Comparison of ENCODE assay signal across 8 cellular contexts in the genomic region with DNA sequence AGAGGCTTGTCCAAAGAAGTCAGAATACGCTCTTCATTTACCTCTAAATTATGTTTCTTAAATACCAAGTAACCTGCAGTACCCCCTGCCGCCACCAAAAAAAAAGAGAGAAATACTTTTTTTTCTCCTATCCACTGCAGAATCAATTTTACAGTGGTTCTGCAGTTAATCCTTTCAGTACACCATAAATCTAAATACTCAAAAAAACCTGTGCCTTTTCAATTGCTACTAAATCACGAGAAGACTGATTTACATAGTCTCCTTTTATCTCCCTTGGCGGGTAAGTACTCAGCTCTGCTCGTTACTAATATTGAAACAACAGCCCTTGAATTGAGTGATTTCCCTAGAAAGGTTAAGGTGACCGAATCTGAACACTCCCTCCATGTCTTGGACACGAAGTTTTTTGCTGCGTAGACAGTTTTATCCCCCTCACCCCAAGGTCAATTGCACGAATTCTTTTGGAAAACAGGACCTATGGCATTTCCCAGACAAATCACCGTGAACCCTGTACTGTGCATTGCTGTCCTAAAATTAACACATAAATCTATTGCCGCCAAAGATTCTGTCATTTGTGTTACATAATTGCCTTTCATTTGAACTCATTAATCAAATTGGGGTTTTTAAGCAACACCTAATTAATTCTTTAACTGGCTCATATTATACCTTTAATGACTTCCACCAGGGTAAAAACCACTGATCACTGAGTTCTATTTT. TPM values are rescaled to one million over a fixed set of nuclear protein-coding genes. Genes with fewer than 3 reads are reported as not detected.
DNase-seq lines count a peak whose midpoint lies in the region; ATAC-seq, FAIRE-seq and TF ChIP-seq lines count a peak whose summit lies in the region.

No MANE protein-coding gene starts in this region.

- H2BK15ac ChIP-seq in H1 (ENCODE audit: low read length): no peak overlapping the region

- H3K4me2 ChIP-seq in H1 (ENCODE audit: insufficient read depth in 1 of 2, low read depth in 2 of 2, low read length in 2 of 2): peak overlapping the region; percentile 83 to 86

- no peak overlapping the region for H4K91ac ChIP-seq in H1 (replicated peaks; ENCODE audit: insufficient read length, low read length)

- POLR2A ChIA-PET in H1 (lab: Charles Lee; ENCODE audit: partially characterized antibody): interaction anchor here (1.2 to 4.6 kb wide), 3 partner anchors 10 to 26 kb away, joined by 4 to 46 read pairs (median 7); a partner anchor contains a TSS

- no peak overlapping the region; the same call in 1 of the 2 replicates for H3K18ac ChIP-seq in H1 (ENCODE audit: extremely low read depth, low read length)

- H3K27me3 ChIP-seq in cardiac muscle cell: no peaks in the 10 kb centered on the region
- no peaks in the 10 kb centered on the region for H3K27me3 ChIP-seq in RWPE2 (ENCODE audit: insufficient read depth, poor library complexity, severe bottlenecking)
- H3K27me3 ChIP-seq in H1 (replicated peaks in 1 of 4; ENCODE audit: control insufficient read depth in 3 of 4, extremely low read depth in 1 of 4, insufficient read depth in 3 of 4, low read length in 3 of 4): peaks cover 0 to 15% (median 13%) of the 10 kb centered on the region in 4 experiments; a peak in 5 of 7 replicates
- no peaks in the 10 kb centered on the region for H3K27me3 ChIP-seq in neutrophil

- no peak overlapping the region for H3K56ac ChIP-seq in H1 (replicated peaks; ENCODE audit: insufficient read length, low read depth, low read length)

- no peaks in the 10 kb centered on the region for H3K9me3 ChIP-seq in cardiac muscle cell (ENCODE audit: low read depth)
- no peaks in the 10 kb centered on the region for H3K9me3 ChIP-seq in RWPE2 (ENCODE audit: severe bottlenecking)
- H3K9me3 ChIP-seq in H1 (ENCODE audit: insufficient read depth in 2 of 2, low read depth in 1 of 2, low read length in 1 of 2): no peaks in the 10 kb centered on the region
- no peaks in the 10 kb centered on the region for H3K9me3 ChIP-seq in neutrophil

- H3K9ac ChIP-seq in H1 (replicated peaks in 1 of 4; ENCODE audit: extremely low read depth in 1 of 4, low read depth in 3 of 4, low read length in 3 of 4): no peak overlapping the region

- ATAC-seq in HG02884 (IDR thresholded peaks at IDR 0.05; ENCODE audit: unreplicated experiment): peak; percentile 34
- ATAC-seq in RWPE2 (ENCODE audit: low read depth): no peak
- no peak for ATAC-seq in left colon

- no peak overlapping the region for H2BK5ac ChIP-seq in H1 (ENCODE audit: low read depth, low read length)

- intact Hi-C loops in cardiac septum (cut with DNase I) (loop anchor here (5.0 kb wide), 1 partner anchor 220 kb away; no protein-coding TSS in a partner anchor), left colon (cut with DNase I, micrococcal nuclease) (no loop called here)

- no peak overlapping the region for H2BK120ac ChIP-seq in H1 (replicated peaks; ENCODE audit: low read depth, low read length)

- peaks cover 0 to 4% of the 10 kb centered on the region in 2 experiments for H4K20me1 ChIP-seq in H1 (replicated peaks in 1 of 2; ENCODE audit: control insufficient read depth in 1 of 2, insufficient read depth in 2 of 2, low read length in 2 of 2)

- DNase-seq in cardiac muscle cell (ENCODE audit: low read depth in 1 of 2, low spot score in 1 of 2): peak in 1 of 2 donors; percentile 13
- DNase-seq in cardiac septum (ENCODE audit: low spot score): no peak
- DNase-seq in RWPE2 (ENCODE audit: low spot score): no peak
- no peak for DNase-seq in H1 (ENCODE audit: low read depth in 1 of 2, low spot score in 2 of 2)
- no peak for DNase-seq in NCI-H345 treated with DMSO at 0.1 percent for 48 hours (lab: John Stamatoyannopoulos, UW; ENCODE audit: unreplicated experiment)
- no peak for DNase-seq in left colon

- peaks cover 0 to 6% of the 10 kb centered on the region in 2 experiments; a peak in 1 of 4 replicates for H3K79me2 ChIP-seq in H1 (ENCODE audit: control insufficient read depth in 1 of 2, insufficient read depth in 2 of 2, low read length in 2 of 2)

- CTCF ChIA-PET in H1 (lab: Charles Lee; ENCODE audit: partially characterized antibody): interaction anchor here (0.6 to 1.9 kb wide), 9 partner anchors 9 to 336 kb away, joined by 3 to 8 read pairs (median 3); no protein-coding TSS in a partner anchor

- H3K79me1 ChIP-seq in H1 (ENCODE audit: low read depth, low read length): no peaks in the 10 kb centered on the region

- FAIRE-seq in H1 (lab: Jason Lieb, UNC): no peak

- no peak overlapping the region for H2BK20ac ChIP-seq in H1 (ENCODE audit: low read length)

- no peak overlapping the region for H3K14ac ChIP-seq in H1 (ENCODE audit: insufficient read length)

- peaks cover 20% of the 10 kb centered on the region; the same call in 1 of the 2 replicates for H3K23me2 ChIP-seq in H1 (ENCODE audit: low read depth, low read length)

- H2AFZ ChIP-seq in H1 (ENCODE audit: low read length): no peak overlapping the region

- no peak overlapping the region for H2BK12ac ChIP-seq in H1 (ENCODE audit: low read depth, low read length)

- TF ChIP-seq CTCF in cardiac muscle cell (IDR thresholded peaks at IDR 0.05; ENCODE audit: low read depth, low read length): peak; percentile 45
- peak; percentile 18 for TF ChIP-seq CTCF in RWPE2 (IDR thresholded peaks at IDR 0.05; ENCODE audit: poor library complexity, severe bottlenecking)
- no peak for TF ChIP-seq CTCF in H1 (IDR thresholded peaks at IDR 0.05; ENCODE audit: control extremely low read depth in 1 of 3, insufficient read depth in 1 of 3, low read depth in 1 of 3, low read length in 3 of 3)
- peak; percentile 62 for TF ChIP-seq CTCF in neutrophil (IDR thresholded peaks at IDR 0.05)

- no peak overlapping the region for H3K4ac ChIP-seq in H1 (replicated peaks; ENCODE audit: insufficient read length, low read depth, low read length)

- H3K23ac ChIP-seq in H1 (ENCODE audit: insufficient read length): no peak overlapping the region

- H4K8ac ChIP-seq in H1 (ENCODE audit: extremely low read depth, insufficient read depth, low read length): no peak overlapping the region

- TF ChIP-seq RAD21 in H1 (IDR thresholded peaks at IDR 0.05 in 1 of 2, conservative IDR thresholded peaks at IDR 0.05 in 1 of 2; ENCODE audit: low read depth in 2 of 2, low read length in 2 of 2): no peak

- TF ChIP-seq POLR2A in H1 (IDR thresholded peaks at IDR 0.05; ENCODE audit: control extremely low read depth in 1 of 2, low read depth in 2 of 2, low read length in 2 of 2): no peak

- peaks cover 8% of the 10 kb centered on the region for H3K36me3 ChIP-seq in cardiac muscle cell
- peaks cover 24% of the 10 kb centered on the region for H3K36me3 ChIP-seq in RWPE2 (ENCODE audit: low read depth)
- peaks cover 0 to 15% (median 2%) of the 10 kb centered on the region in 4 experiments; a peak in 2 of 8 replicates for H3K36me3 ChIP-seq in H1 (ENCODE audit: control insufficient read depth in 2 of 4, insufficient read depth in 4 of 4, low read length in 3 of 4)
- peaks cover 21% of the 10 kb centered on the region for H3K36me3 ChIP-seq in neutrophil

- peak overlapping the region; percentile 84 for H3K27ac ChIP-seq in cardiac muscle cell
- peak overlapping the region; percentile 87 for H3K27ac ChIP-seq in RWPE2 (ENCODE audit: poor library complexity, severe bottlenecking)
- H3K27ac ChIP-seq in H1 (ENCODE audit: low read depth, low read length): no peak overlapping the region
- H3K27ac ChIP-seq in neutrophil: peak overlapping the region; percentile 93

- no peak overlapping the region for H2AK5ac ChIP-seq in H1 (ENCODE audit: low read depth, low read length)

- H3K4me1 ChIP-seq in cardiac muscle cell (ENCODE audit: low read depth) (peaks cover 10% of the 10 kb centered on the region), RWPE2 (ENCODE audit: insufficient read depth, poor library complexity, severe bottlenecking) (peaks cover 24% of the 10 kb centered on the region), H1 (replicated peaks in 1 of 4; ENCODE audit: control insufficient read depth in 3 of 4, insufficient read depth in 4 of 4, low read length in 3 of 4) (peaks cover 10 to 17% (median 12%) of the 10 kb centered on the region in 4 experiments; a peak in 6 of 7 replicates), neutrophil (ENCODE audit: control insufficient read depth in 1 of 2, insufficient read depth in 1 of 2, low read depth in 1 of 2, low read length in 1 of 2) (peaks cover 51 to 52% of the 10 kb centered on the region in 2 experiments)

- WGBS in H1 (ENCODE audit: extremely low coverage in 1 of 2, insufficient coverage in 1 of 2, insufficient read length in 1 of 2, insufficient replicate concordance in 2 of 2, low coverage in 1 of 2, low lambda C conversion rate in 2 of 2, missing lambda C conversion rate in 1 of 2), 2 experiments: 18% methylated on average over 11 of the region's 11 CpGs; no CpG with 5 or more reads in 1 of the 2 experiments

- peak overlapping the region; percentile 62 for H3K4me3 ChIP-seq in cardiac muscle cell
- H3K4me3 ChIP-seq in RWPE2 (ENCODE audit: severe bottlenecking): peak overlapping the region; percentile 73
- peak overlapping the region in 2 of 4 experiments; percentile 77 to 81; a peak in 5 of 8 replicates for H3K4me3 ChIP-seq in H1 (ENCODE audit: extremely low read depth in 1 of 4, insufficient read depth in 2 of 4, low read depth in 3 of 4, low read length in 4 of 4)
- H3K4me3 ChIP-seq in neutrophil (ENCODE audit: low read depth in 1 of 2, low read length in 1 of 2): peak overlapping the region; percentile 90 to 94

- no peak overlapping the region for H4K5ac ChIP-seq in H1 (ENCODE audit: insufficient read length, low read depth, low read length)

- TF ChIP-seq EP300 in H1 (IDR thresholded peaks at IDR 0.05; ENCODE audit: borderline replicate concordance in 1 of 2, low read depth in 2 of 2, low read length in 2 of 2): no peak

RNA-seq across cellular contexts. Expression of a gene that starts 0.5 kb away (rescaled TPM):
- 904 and 1,157 TPM in 2 replicates for total RNA-seq in cardiac muscle cell
- 258 and 383 TPM in 2 replicates for polyA plus RNA-seq in cardiac muscle cell
- total RNA-seq in cardiac septum: 368 TPM
- 372 and 377 TPM in 2 replicates for total RNA-seq in H1 (2021; fragmentation: NEBNext Ultra II Directional; extraction: Animal tissue kit (Norgen Biotek cat#: 25700))
- polyA plus RNA-seq in H1 (2011; rRNA removed): 347 and 482 TPM in 2 replicates
- 194 TPM for polyA plus RNA-seq in H1 (2011; cell fraction: cytosol; rRNA removed)
- polyA plus RNA-seq in H1 (2011; cell fraction: nucleus; rRNA removed): 278 TPM
- 338 to 470 TPM (median 346 TPM) in 4 replicates for polyA plus RNA-seq in H1 (2012, experiment 1 of 2)
- 463 TPM for polyA plus RNA-seq in H1 (2012, experiment 2 of 2)
- 166 TPM for polyA plus RNA-seq in H1 (2013, experiment 1 of 2)
- 164 TPM for polyA plus RNA-seq in H1 (2013, experiment 2 of 2)
- polyA minus RNA-seq in H1 (2011; rRNA and poly(A)+ RNA removed): 278 and 312 TPM in 2 replicates
- 216 TPM for polyA minus RNA-seq in H1 (2011; cell fraction: cytosol; rRNA and poly(A)+ RNA removed)
- polyA minus RNA-seq in H1 (2011; cell fraction: nucleus; rRNA and poly(A)+ RNA removed): 153 TPM
- total RNA-seq in left colon: 100 to 1,000 TPM; 137 to 290 TPM

RNA-seq across cellular contexts. Expression of a gene that starts 26.1 kb away (rescaled TPM):
- total RNA-seq in cardiac muscle cell (5.7 and 10.1 TPM in 2 replicates), cardiac septum (4.2 TPM), left colon (1 to 10 TPM; 4.6 to 4.9 TPM)
- polyA plus RNA-seq in cardiac muscle cell (3.9 and 7.9 TPM in 2 replicates), H1 (2011; rRNA removed) (6.3 and 7.4 TPM in 2 replicates)
- total RNA-seq in H1 (2021; fragmentation: NEBNext Ultra II Directional; extraction: Animal tissue kit (Norgen Biotek cat#: 25700)): 20.2 and 21.4 TPM in 2 replicates
- 10.0 TPM for polyA plus RNA-seq in H1 (2011; cell fraction: cytosol; rRNA removed)
- 9.9 TPM for polyA plus RNA-seq in H1 (2011; cell fraction: nucleus; rRNA removed)
- polyA plus RNA-seq in H1 (2012, experiment 1 of 2): 8.6 to 12.7 TPM (median 9.8 TPM) in 4 replicates
- 0.88 TPM for polyA plus RNA-seq in H1 (2012, experiment 2 of 2)
- 9.0 TPM for polyA plus RNA-seq in H1 (2013, experiment 1 of 2)
- polyA plus RNA-seq in H1 (2013, experiment 2 of 2): 10.2 TPM
- polyA minus RNA-seq in H1 (2011; rRNA and poly(A)+ RNA removed): 22.7 and 27.0 TPM in 2 replicates
- polyA minus RNA-seq in H1 (2011; cell fraction: cytosol; rRNA and poly(A)+ RNA removed): 16.4 TPM
- 57.7 TPM for polyA minus RNA-seq in H1 (2011; cell fraction: nucleus; rRNA and poly(A)+ RNA removed)

Comparison
In these comparisons a context has a peak if more than half of its experiments do, and no peak if none do; other contexts are left out.
1. CTCF ChIP-seq: peak in cardiac muscle cell (single experiment), RWPE2 (single experiment) and neutrophil (single experiment); none in H1 (0 of 3).